1 cellular context compared by ENCODE assay signal in genomic region chr2:17752892-17753802, GRCh38.
A peak's percentile ranks its signal among the peaks of the same experiment; 100 is the strongest.
TF ChIP-seq lines count a peak whose summit lies in the region.

No MANE protein-coding gene starts in this region.

TF ChIP-seq in HepG2, 621 proteins besides CTCF, POLR2A, EP300 and RAD21 (continued from another document and continues in another):
- TF ChIP-seq ZNF770 (CRISPR knock-in tag; IDR thresholded peaks at IDR 0.05) (0 out of 2 replicates have a peak, but pooled peaks have one; percentile 31), GPN1 (CRISPR knock-in tag; IDR thresholded peaks at IDR 0.05; ENCODE audit: borderline replicate concordance) (0 out of 2 replicates have a peak, but pooled peaks have one; percentile 38), HOXD1 (CRISPR knock-in tag; IDR thresholded peaks at IDR 0.05) (no peak), SIX4 (CRISPR knock-in tag; IDR thresholded peaks at IDR 0.05) (peak; percentile 16; the same call in 1 of the 2 replicates), KDM4B (CRISPR knock-in tag; IDR thresholded peaks at IDR 0.05) (no peak), DBP (CRISPR knock-in tag; IDR thresholded peaks at IDR 0.05; ENCODE audit: not compliant biosample characterization) (peak; percentile 13), KLF16 (CRISPR knock-in tag; IDR thresholded peaks at IDR 0.05) (peak in 1 of 2 experiments; percentile 58; a peak in 1 of 4 replicates), SNAPC5 (CRISPR knock-in tag; IDR thresholded peaks at IDR 0.05; ENCODE audit: borderline replicate concordance) (0 out of 2 replicates have a peak, but pooled peaks have one; percentile 52), ZNF207 (IDR thresholded peaks at IDR 0.05; ENCODE audit: borderline replicate concordance) (no peak), ARNT2 (CRISPR knock-in tag; IDR thresholded peaks at IDR 0.05; ENCODE audit: low read depth) (0 out of 2 replicates have a peak, but pooled peaks have one; percentile 9), TFDP1 (CRISPR knock-in tag; IDR thresholded peaks at IDR 0.05; ENCODE audit: borderline replicate concordance) (0 out of 2 replicates have a peak, but pooled peaks have one; percentile 11), ZNF781 (CRISPR knock-in tag; IDR thresholded peaks at IDR 0.05; ENCODE audit: borderline replicate concordance, not compliant biosample characterization) (peak; percentile 23), E2F5 (CRISPR knock-in tag; conservative IDR thresholded peaks at IDR 0.05) (no peak; the same call in 1 of the 2 replicates), EEA1 (CRISPR knock-in tag; IDR thresholded peaks at IDR 0.05; ENCODE audit: borderline replicate concordance) (peak; percentile 67; the same call in 1 of the 2 replicates), YEATS4 (CRISPR knock-in tag; IDR thresholded peaks at IDR 0.05; ENCODE audit: borderline replicate concordance) (peak; percentile 37; the same call in 1 of the 2 replicates), HOMEZ (CRISPR knock-in tag; IDR thresholded peaks at IDR 0.05; ENCODE audit: low read depth) (no peak), U2AF2 (IDR thresholded peaks at IDR 0.05; ENCODE audit: low read depth, low read length) (no peak), HNRNPH1 (optimal IDR thresholded peaks at IDR 0.05; ENCODE audit: low read depth, low read length) (no peak), SNAPC2 (CRISPR knock-in tag; IDR thresholded peaks at IDR 0.05) (peak; percentile 51; the same call in 1 of the 2 replicates), STAT5B (CRISPR knock-in tag; IDR thresholded peaks at IDR 0.05) (no peak; the same call in 1 of the 2 replicates), ISL2 (CRISPR knock-in tag; IDR thresholded peaks at IDR 0.05) (peak; percentile 21; the same call in 1 of the 2 replicates), ZNF780A (CRISPR knock-in tag; IDR thresholded peaks at IDR 0.05) (peak; percentile 64; the same call in 1 of the 2 replicates), ZNF564 (CRISPR knock-in tag; IDR thresholded peaks at IDR 0.05) (peak; percentile 35; the same call in 1 of the 2 replicates), XRCC5 (optimal IDR thresholded peaks at IDR 0.05; ENCODE audit: low read length) (peak; percentile 4), MLLT10 (CRISPR knock-in tag; IDR thresholded peaks at IDR 0.05) (no peak), ZBTB40 (IDR thresholded peaks at IDR 0.05) (no peak), ZBTB40 (CRISPR knock-in tag; IDR thresholded peaks at IDR 0.05) (peak; percentile 36; the same call in 1 of the 2 replicates), ZC3H4 (CRISPR knock-in tag; IDR thresholded peaks at IDR 0.05; ENCODE audit: borderline replicate concordance) (peak; percentile 30; the same call in 1 of the 2 replicates), ZNF563 (CRISPR knock-in tag; IDR thresholded peaks at IDR 0.05) (peak; percentile 83; the same call in 1 of the 2 replicates), ZNF441 (CRISPR knock-in tag; IDR thresholded peaks at IDR 0.05; ENCODE audit: borderline replicate concordance) (peak; percentile 64), HDAC1 (CRISPR knock-in tag; IDR thresholded peaks at IDR 0.05) (peak; percentile 79), RXRA (CRISPR knock-in tag; IDR thresholded peaks at IDR 0.05) (peak; percentile 72; the same call in 1 of the 2 replicates), ZNF280B (CRISPR knock-in tag; IDR thresholded peaks at IDR 0.05; ENCODE audit: borderline replicate concordance) (peak; percentile 60; the same call in 1 of the 2 replicates), JARID2 (CRISPR knock-in tag; IDR thresholded peaks at IDR 0.05; ENCODE audit: insufficient replicate concordance) (peak; percentile 58)
- TF ChIP-seq, protein P1, sequence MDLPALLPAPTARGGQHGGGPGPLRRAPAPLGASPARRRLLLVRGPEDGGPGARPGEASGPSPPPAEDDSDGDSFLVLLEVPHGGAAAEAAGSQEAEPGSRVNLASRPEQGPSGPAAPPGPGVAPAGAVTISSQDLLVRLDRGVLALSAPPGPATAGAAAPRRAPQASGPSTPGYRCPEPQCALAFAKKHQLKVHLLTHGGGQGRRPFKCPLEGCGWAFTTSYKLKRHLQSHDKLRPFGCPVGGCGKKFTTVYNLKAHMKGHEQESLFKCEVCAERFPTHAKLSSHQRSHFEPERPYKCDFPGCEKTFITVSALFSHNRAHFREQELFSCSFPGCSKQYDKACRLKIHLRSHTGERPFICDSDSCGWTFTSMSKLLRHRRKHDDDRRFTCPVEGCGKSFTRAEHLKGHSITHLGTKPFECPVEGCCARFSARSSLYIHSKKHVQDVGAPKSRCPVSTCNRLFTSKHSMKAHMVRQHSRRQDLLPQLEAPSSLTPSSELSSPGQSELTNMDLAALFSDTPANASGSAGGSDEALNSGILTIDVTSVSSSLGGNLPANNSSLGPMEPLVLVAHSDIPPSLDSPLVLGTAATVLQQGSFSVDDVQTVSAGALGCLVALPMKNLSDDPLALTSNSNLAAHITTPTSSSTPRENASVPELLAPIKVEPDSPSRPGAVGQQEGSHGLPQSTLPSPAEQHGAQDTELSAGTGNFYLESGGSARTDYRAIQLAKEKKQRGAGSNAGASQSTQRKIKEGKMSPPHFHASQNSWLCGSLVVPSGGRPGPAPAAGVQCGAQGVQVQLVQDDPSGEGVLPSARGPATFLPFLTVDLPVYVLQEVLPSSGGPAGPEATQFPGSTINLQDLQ (CRISPR knock-in tag; IDR thresholded peaks at IDR 0.05), result no peak
